In the genomic region with DNA sequence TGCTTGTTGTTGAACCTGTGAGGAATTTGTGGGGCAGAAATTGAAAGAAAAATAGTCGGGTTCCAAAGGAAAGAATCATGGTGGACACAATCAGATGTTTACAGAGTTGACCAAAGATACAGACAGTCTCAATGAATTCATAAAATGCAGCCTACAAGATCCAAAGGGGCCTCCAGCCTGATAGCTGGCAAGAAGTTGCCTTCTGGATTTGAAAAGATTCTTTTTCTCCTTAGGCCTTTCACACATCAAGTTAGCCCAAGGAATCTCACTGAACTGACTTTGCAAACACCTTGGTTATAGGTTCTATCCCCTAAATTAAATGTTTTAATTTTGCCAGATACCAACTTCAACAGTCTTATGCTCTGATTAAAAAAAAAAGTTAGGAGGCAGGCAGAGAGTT, we compare ENCODE assay signal across 19 cellular contexts. TPM values are rescaled to one million over a fixed set of nuclear protein-coding genes. Genes with fewer than 3 reads are reported as not detected.
DNase-seq lines count a peak whose midpoint lies in the region; ATAC-seq lines count a peak whose summit lies in the region.
"Had no signal": no experiment of that assay in that cellular context is flagged by ENCODE, and none has a peak within 500 bp of the region (broad histone marks: within the 10 kb centered on the region; RNA-seq: fewer than 3 reads in every experiment).

No MANE protein-coding gene starts in this region.

- H3K27me3 ChIP-seq in Karpas-422 (ENCODE audit: low read length) (no peaks in the 10 kb centered on the region), mesenchymal stem cell (ENCODE audit: control insufficient read depth in 1 of 2, insufficient read depth in 1 of 2, low read length in 2 of 2) (peaks cover 3 to 4% of the 10 kb centered on the region in 2 experiments)
- H3K27me3 ChIP-seq: colonic mucosa, sigmoid colon had no signal

- H3K79me1 ChIP-seq in mesenchymal stem cell (replicated peaks; ENCODE audit: low read length, poor library complexity, severe bottlenecking) = no peaks in the 10 kb centered on the region

- no peak overlapping the region for H2BK5ac ChIP-seq in mesenchymal stem cell (ENCODE audit: low read depth, low read length, poor library complexity, severe bottlenecking)

- intact Hi-C loops in activated naive CD4-positive, alpha-beta T cell treated with anti-CD3 and anti-CD28 coated beads for 36 hours (cut with micrococcal nuclease) = loop anchor here (5.0 to 10.0 kb wide), 2 partner anchors 327 to 701 kb away; partner anchors contain the start of genes ITLN2 and TAGLN2

- no peak overlapping the region for H4K91ac ChIP-seq in mesenchymal stem cell (ENCODE audit: low read length)

- H3K9me3 ChIP-seq in Karpas-422 (ENCODE audit: low read length) = no peaks in the 10 kb centered on the region
- no peaks in the 10 kb centered on the region for H3K9me3 ChIP-seq in mesenchymal stem cell (ENCODE audit: control insufficient read depth, low read length)
- H3K9me3 ChIP-seq: colonic mucosa, mucosa of descending colon, sigmoid colon had no signal

- peak overlapping the region; percentile 3 for H3K4me3 Mint-ChIP-seq in activated naive CD4-positive, alpha-beta T cell treated with anti-CD3 and anti-CD28 coated beads for 36 hours
- H3K4me3 Mint-ChIP-seq in activated naive CD8-positive, alpha-beta T cell = peak overlapping the region; percentile 77
- peak overlapping the region; percentile 76 for H3K4me3 Mint-ChIP-seq in stimulated activated effector memory CD8-positive, alpha-beta T cell treated with anti-CD3 and anti-CD28 coated beads, Interleukin-12 subunit alpha, Interleukin-12 subunit beta, amount 100 ng/mL, for 72 hours

- H4K8ac ChIP-seq in mesenchymal stem cell (ENCODE audit: low read length) = no peak overlapping the region

- no peak overlapping the region for H3K23ac ChIP-seq in mesenchymal stem cell (ENCODE audit: low read length in 2 of 2)

- no peak overlapping the region for H3K18ac ChIP-seq in mesenchymal stem cell (ENCODE audit: low read depth in 1 of 2, low read length in 2 of 2)

- H3K9ac ChIP-seq in Karpas-422 (ENCODE audit: low read length) = no peak overlapping the region; the same call in 1 of the 2 replicates
- no peak overlapping the region for H3K9ac ChIP-seq in mesenchymal stem cell (ENCODE audit: low read length)

- H3K4me1 Mint-ChIP-seq in activated naive CD4-positive, alpha-beta T cell treated with anti-CD3 and anti-CD28 coated beads for 36 hours (ENCODE audit: low read depth) = peaks cover 93% of the 10 kb centered on the region
- peaks cover 93% of the 10 kb centered on the region for H3K4me1 Mint-ChIP-seq in activated naive CD8-positive, alpha-beta T cell (ENCODE audit: low read depth)
- peaks cover 88% of the 10 kb centered on the region for H3K4me1 Mint-ChIP-seq in stimulated activated effector memory CD8-positive, alpha-beta T cell treated with anti-CD3 and anti-CD28 coated beads, Interleukin-12 subunit alpha, Interleukin-12 subunit beta, amount 100 ng/mL, for 72 hours

- no peak overlapping the region for H3K4ac ChIP-seq in mesenchymal stem cell (ENCODE audit: low read depth in 1 of 2, low read length in 2 of 2)

- DNase-seq in activated naive CD4-positive, alpha-beta T cell treated with anti-CD3 and anti-CD28 coated beads for 36 hours = no peak
- no peak for DNase-seq in activated naive CD4-positive, alpha-beta T cell (lab: John Stamatoyannopoulos, UW)
- DNase-seq in Karpas-422 (no peak), medulla oblongata (ENCODE audit: extremely low spot score) (no peak), mesenchymal stem cell (no peak)
- DNase-seq in stimulated activated effector memory CD8-positive, alpha-beta T cell treated with anti-CD3 and anti-CD28 coated beads, Interleukin-12 subunit alpha, Interleukin-12 subunit beta, amount 100 ng/mL, for 72 hours (ENCODE audit: low spot score in 2 of 2) = no peak
- DNase-seq: Calu3; colonic mucosa; left colon; mucosa of descending colon; NCI-H1694; NCI-H345; NK-92 treated with Interleukin-12 subunit alpha and Interleukin-12 subunit beta, amount 100 ng/mL, for 24 hours; sigmoid colon had no signal

- H3K27me3 Mint-ChIP-seq in activated naive CD4-positive, alpha-beta T cell treated with anti-CD3 and anti-CD28 coated beads for 36 hours (ENCODE audit: low read depth) = no peaks in the 10 kb centered on the region
- H3K27me3 Mint-ChIP-seq in activated naive CD8-positive, alpha-beta T cell = no peaks in the 10 kb centered on the region

- no peak for ATAC-seq in stimulated activated effector memory CD8-positive, alpha-beta T cell treated with anti-CD3 and anti-CD28 coated beads, Interleukin-12 subunit alpha, Interleukin-12 subunit beta, amount 100 ng/mL, for 72 hours
- ATAC-seq in GM18520 (IDR thresholded peaks at IDR 0.05; ENCODE audit: unreplicated experiment) = no peak
- ATAC-seq: left colon, mucosa of descending colon had no signal

- H3K4me3 ChIP-seq in Karpas-422 (ENCODE audit: low read length) (no peak overlapping the region), mesenchymal stem cell (ENCODE audit: insufficient read depth in 1 of 2, low read depth in 1 of 2, low read length in 2 of 2) (no peak overlapping the region)
- H3K4me3 ChIP-seq: colonic mucosa, mucosa of descending colon, sigmoid colon had no signal

- no peaks in the 10 kb centered on the region for H4K20me1 ChIP-seq in Karpas-422 (ENCODE audit: insufficient read depth, low read depth, low read length)

- H2AFZ ChIP-seq in Karpas-422 (ENCODE audit: low read length) (peak overlapping the region; percentile 52; the same call in 1 of the 2 replicates), mesenchymal stem cell (ENCODE audit: low read depth, low read length) (no peak overlapping the region)

- no peaks in the 10 kb centered on the region for H3K79me2 ChIP-seq in Karpas-422 (ENCODE audit: low read length)

- H2BK120ac ChIP-seq in mesenchymal stem cell (ENCODE audit: low read depth, low read length) = no peak overlapping the region

- H3K4me2 ChIP-seq in Karpas-422 (ENCODE audit: low read depth, low read length, poor library complexity, severe bottlenecking) (peak overlapping the region; percentile 50), mesenchymal stem cell (ENCODE audit: low read length, poor library complexity, severe bottlenecking) (no peak overlapping the region)

- no peak overlapping the region for H2AK5ac ChIP-seq in mesenchymal stem cell (ENCODE audit: low read length, severe bottlenecking)

- peaks cover 63% of the 10 kb centered on the region for H3K4me1 ChIP-seq in Karpas-422 (ENCODE audit: low read length)
- H3K4me1 ChIP-seq in mesenchymal stem cell (ENCODE audit: control insufficient read depth, insufficient read depth, low read depth, low read length) = peaks cover 1% of the 10 kb centered on the region
- H3K4me1 ChIP-seq: colonic mucosa, sigmoid colon had no signal

- 78% methylated on average over 1 of the region's 1 CpG for WGBS in mesenchymal stem cell

- no peak overlapping the region for H2BK12ac ChIP-seq in mesenchymal stem cell (ENCODE audit: low read length in 2 of 2)

- no peak overlapping the region for H3K27ac ChIP-seq in Karpas-422 (ENCODE audit: low read length)
- no peak overlapping the region for H3K27ac ChIP-seq in mesenchymal stem cell (ENCODE audit: low read length, poor library complexity, severe bottlenecking)
- H3K27ac ChIP-seq: colonic mucosa, sigmoid colon had no signal

- no peaks in the 10 kb centered on the region for H3K9me2 ChIP-seq in Karpas-422 (replicated peaks; ENCODE audit: insufficient read depth, low read length)

- H3K36me3 ChIP-seq in Karpas-422 (ENCODE audit: insufficient read depth, low read length) (no peaks in the 10 kb centered on the region), mesenchymal stem cell (ENCODE audit: control insufficient read depth in 1 of 2, insufficient read depth in 2 of 2, low read depth in 1 of 2, low read length in 2 of 2) (no peaks in the 10 kb centered on the region)
- H3K36me3 ChIP-seq: colonic mucosa, sigmoid colon had no signal

- no peaks in the 10 kb centered on the region for H3K9me3 Mint-ChIP-seq in activated naive CD4-positive, alpha-beta T cell treated with anti-CD3 and anti-CD28 coated beads for 36 hours
- H3K9me3 Mint-ChIP-seq in activated naive CD8-positive, alpha-beta T cell (ENCODE audit: low read depth) = peaks cover 4% of the 10 kb centered on the region
- no peaks in the 10 kb centered on the region for H3K9me3 Mint-ChIP-seq in stimulated activated effector memory CD8-positive, alpha-beta T cell treated with anti-CD3 and anti-CD28 coated beads, Interleukin-12 subunit alpha, Interleukin-12 subunit beta, amount 100 ng/mL, for 72 hours

- CTCF ChIA-PET in activated naive CD4-positive, alpha-beta T cell treated with anti-CD3 and anti-CD28 coated beads for 36 hours (lab: Charles Lee) = interaction anchor here (0.7 to 8.8 kb wide), 3 partner anchors 17 to 86 kb away, joined by 3 to 65 read pairs (median 4); partner anchors contain the start of gene CD48

- H3K27ac Mint-ChIP-seq in activated naive CD4-positive, alpha-beta T cell treated with anti-CD3 and anti-CD28 coated beads for 36 hours = peak overlapping the region; percentile 96
- H3K27ac Mint-ChIP-seq in activated naive CD8-positive, alpha-beta T cell = peak overlapping the region; percentile 98
- peak overlapping the region; percentile 98 for H3K27ac Mint-ChIP-seq in stimulated activated effector memory CD8-positive, alpha-beta T cell treated with anti-CD3 and anti-CD28 coated beads, Interleukin-12 subunit alpha, Interleukin-12 subunit beta, amount 100 ng/mL, for 72 hours

- peaks cover 75% of the 10 kb centered on the region for H3K36me3 Mint-ChIP-seq in activated naive CD4-positive, alpha-beta T cell treated with anti-CD3 and anti-CD28 coated beads for 36 hours (ENCODE audit: low read depth)
- peaks cover 44% of the 10 kb centered on the region for H3K36me3 Mint-ChIP-seq in activated naive CD8-positive, alpha-beta T cell
- peaks cover 100% of the 10 kb centered on the region for H3K36me3 Mint-ChIP-seq in stimulated activated effector memory CD8-positive, alpha-beta T cell treated with anti-CD3 and anti-CD28 coated beads, Interleukin-12 subunit alpha, Interleukin-12 subunit beta, amount 100 ng/mL, for 72 hours

- H3K14ac ChIP-seq in mesenchymal stem cell (ENCODE audit: low read length in 2 of 2) = no peak overlapping the region

- H2BK15ac ChIP-seq in mesenchymal stem cell (ENCODE audit: low read depth, poor library complexity, severe bottlenecking) = no peak overlapping the region

RNA-seq across cellular contexts. Expression of gene SLAMF1, which starts 21.5 kb away (rescaled TPM):
- 100 to 1,000 TPM; 101 to 112 TPM for total RNA-seq in activated naive CD4-positive, alpha-beta T cell treated with anti-CD3 and anti-CD28 coated beads for 36 hours
- 0.30 and 1.1 TPM in 2 replicates for total RNA-seq in Karpas-422 (2014; rRNA removed; shearing (Covaris generic); ENCODE audit: low replicate concordance)
- 0.12 TPM for polyA plus RNA-seq in mesenchymal stem cell (2013, experiment 1 of 2)
- 0.15 TPM for polyA plus RNA-seq in mesenchymal stem cell (2013, experiment 2 of 2)
- total RNA-seq: Calu3, frontal cortex, osteocyte had no signal
- polyA plus RNA-seq: AG04450 had no signal

RNA-seq across cellular contexts. Expression of gene CD84, which starts 46.0 kb away (rescaled TPM):
- total RNA-seq in activated naive CD4-positive, alpha-beta T cell treated with anti-CD3 and anti-CD28 coated beads for 36 hours = 1 to 10 TPM; 8.6 to 9.2 TPM
- 14.4 and 29.4 TPM in 2 replicates for total RNA-seq in Karpas-422 (2014; rRNA removed; shearing (Covaris generic); ENCODE audit: low replicate concordance)
- not detected for polyA plus RNA-seq in mesenchymal stem cell (2013, experiment 1 of 2)
- not detected for polyA plus RNA-seq in mesenchymal stem cell (2013, experiment 2 of 2)
- total RNA-seq: Calu3, osteocyte had no signal
- polyA plus RNA-seq: AG04450 had no signal

Comparison
In these comparisons a context has a peak if more than half of its experiments do, and no peak if none do; other contexts are left out.
1. H3K4me3 Mint-ChIP-seq: peak in every context shown above with its lines; median percentile 77 in activated naive CD8-positive, alpha-beta T cell; 76 in stimulated activated effector memory CD8-positive, alpha-beta T cell treated with anti-CD3 and anti-CD28 coated beads, Interleukin-12 subunit alpha, Interleukin-12 subunit beta, amount 100 ng/mL, for 72 hours; 3 in activated naive CD4-positive, alpha-beta T cell treated with anti-CD3 and anti-CD28 coated beads for 36 hours.
2. RNA of gene SLAMF1, which starts 21.5 kb away (total RNA-seq): 101 to 112 TPM in activated naive CD4-positive, alpha-beta T cell treated with anti-CD3 and anti-CD28 coated beads for 36 hours; 0.30 to 1.1 TPM in Karpas-422; every median in the first group is over 10 times any median in the second.
3. Peak in every context shown above with its lines, with median percentiles within 50 percentile points of each other: H3K27ac Mint-ChIP-seq.